Comparison of ENCODE assay signal across 29 cellular contexts in the genomic region with DNA sequence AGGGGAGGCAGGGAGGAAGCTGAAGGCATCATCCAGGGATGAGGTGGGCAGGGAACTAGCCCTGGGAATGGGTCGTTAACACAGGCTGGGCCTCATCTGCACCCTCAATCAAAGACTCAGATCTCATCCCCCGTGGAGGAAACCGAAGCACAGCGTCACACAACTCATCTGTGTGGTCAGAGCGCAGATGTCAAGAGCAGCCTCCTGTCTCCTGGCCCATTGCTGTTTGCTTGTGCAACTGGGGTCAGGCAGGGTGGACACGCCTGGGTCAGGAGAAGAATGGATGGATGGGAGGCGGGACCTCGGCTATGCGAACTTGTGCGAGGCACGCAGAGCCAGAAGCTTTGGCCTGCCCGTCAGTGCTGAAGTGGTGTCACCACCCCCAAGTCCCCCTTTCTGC.
"Had no signal": no experiment of that assay in that cellular context is flagged by ENCODE, and none has a peak within 500 bp of the region (broad histone marks: within the 10 kb centered on the region; RNA-seq: fewer than 3 reads in every experiment).

No MANE protein-coding gene starts in this region.

- H3K4me3 Mint-ChIP-seq: dendritic cell treated with granulocyte-macrophage colony-stimulating factor and Interleukin-4, amounts not matched to agents 40 ng/mL and 50 ng/mL, for 4 days; endodermal cell; mesothelial cell of epicardium; naive B cell; natural killer cell treated with Interleukin-12 subunit alpha and Interleukin-12 subunit beta and Interleukin-15 and Interleukin-18, amount 100 ng/mL, for 72 hours; stimulated activated effector memory CD8-positive, alpha-beta T cell treated with anti-CD3 and anti-CD28 coated beads, Interleukin-12 subunit alpha, Interleukin-12 subunit beta, amount 100 ng/mL, for 72 hours; type B pancreatic cell had no signal

- H3K9me3 ChIP-seq: colonic mucosa, esophagus muscularis mucosa, heart left ventricle, mucosa of descending colon, psoas muscle, sigmoid colon, testis, tibial artery had no signal

- H3K27ac Mint-ChIP-seq: dendritic cell treated with granulocyte-macrophage colony-stimulating factor and Interleukin-4, amounts not matched to agents 40 ng/mL and 50 ng/mL, for 4 days; endodermal cell; mesothelial cell of epicardium; natural killer cell treated with Interleukin-12 subunit alpha and Interleukin-12 subunit beta and Interleukin-15 and Interleukin-18, amount 100 ng/mL, for 72 hours; stimulated activated effector memory CD8-positive, alpha-beta T cell treated with anti-CD3 and anti-CD28 coated beads, Interleukin-12 subunit alpha, Interleukin-12 subunit beta, amount 100 ng/mL, for 72 hours; type B pancreatic cell had no signal

- H3K9me3 Mint-ChIP-seq: dendritic cell treated with granulocyte-macrophage colony-stimulating factor and Interleukin-4, amounts not matched to agents 40 ng/mL and 50 ng/mL, for 4 days; natural killer cell treated with Interleukin-12 subunit alpha and Interleukin-12 subunit beta and Interleukin-15 and Interleukin-18, amount 100 ng/mL, for 72 hours; stimulated activated effector memory CD8-positive, alpha-beta T cell treated with anti-CD3 and anti-CD28 coated beads, Interleukin-12 subunit alpha, Interleukin-12 subunit beta, amount 100 ng/mL, for 72 hours; type B pancreatic cell had no signal

- H3K27ac ChIP-seq: colonic mucosa, esophagus muscularis mucosa, foreskin keratinocyte, gastroesophageal sphincter, heart left ventricle, hepatocyte, parathyroid adenoma, psoas muscle, sigmoid colon, stomach, testis, tibial artery had no signal

- H3K4me2 ChIP-seq: hepatocyte had no signal

- H3K36me3 Mint-ChIP-seq: mesothelial cell of epicardium; naive B cell; natural killer cell treated with Interleukin-12 subunit alpha and Interleukin-12 subunit beta and Interleukin-15 and Interleukin-18, amount 100 ng/mL, for 72 hours; stimulated activated effector memory CD8-positive, alpha-beta T cell treated with anti-CD3 and anti-CD28 coated beads, Interleukin-12 subunit alpha, Interleukin-12 subunit beta, amount 100 ng/mL, for 72 hours; type B pancreatic cell had no signal

- H3K4me1 ChIP-seq: esophagus muscularis mucosa, foreskin keratinocyte, gastroesophageal sphincter, heart left ventricle, parathyroid adenoma, psoas muscle, sigmoid colon, stomach, testis, tibial artery had no signal

- H3K4me3 ChIP-seq: colonic mucosa, esophagus muscularis mucosa, gastroesophageal sphincter, heart left ventricle, hepatocyte, mucosa of descending colon, psoas muscle, sigmoid colon, stomach, testis, tibial artery had no signal

- H3K36me3 ChIP-seq: colonic mucosa, esophagus muscularis mucosa, gastroesophageal sphincter, heart left ventricle, sigmoid colon, stomach, tibial artery had no signal

- H3K9ac ChIP-seq: parathyroid adenoma had no signal

- H2AFZ ChIP-seq: hepatocyte, parathyroid adenoma had no signal

- H3K27me3 ChIP-seq: colonic mucosa, heart left ventricle, hepatocyte, sigmoid colon, testis had no signal

- H3K4me1 Mint-ChIP-seq: mesothelial cell of epicardium; naive B cell; stimulated activated effector memory CD8-positive, alpha-beta T cell treated with anti-CD3 and anti-CD28 coated beads, Interleukin-12 subunit alpha, Interleukin-12 subunit beta, amount 100 ng/mL, for 72 hours had no signal

- DNase-seq: colonic mucosa; effector CD8-positive, alpha-beta T cell; endodermal cell; foreskin keratinocyte; kidney; mesenchymal stem cell; naive B cell; occipital lobe; psoas muscle; right cardiac atrium; sigmoid colon; stimulated activated CD4-positive, alpha-beta T cell treated with anti-CD3 and anti-CD28 coated beads, Interleukin-2, amount 100 ng/mL, for 24 hours; stimulated activated CD4-positive, alpha-beta T cell treated with anti-CD3 and anti-CD28 coated beads, Interleukin-4, amount 100 ng/mL, for 24 hours; stimulated activated naive CD4-positive, alpha-beta T cell treated with Interleukin-2 at 50 U/mL for 16 hours; stomach; testis; tibial artery had no signal

- ATAC-seq: foreskin keratinocyte; gastroesophageal sphincter; heart left ventricle; left lobe of liver; mucosa of descending colon; natural killer cell treated with Interleukin-12 subunit alpha and Interleukin-12 subunit beta and Interleukin-15 and Interleukin-18, amount 100 ng/mL, for 72 hours; psoas muscle; right cardiac atrium; stimulated activated effector memory CD8-positive, alpha-beta T cell treated with anti-CD3 and anti-CD28 coated beads, Interleukin-12 subunit alpha, Interleukin-12 subunit beta, amount 100 ng/mL, for 72 hours had no signal
